In the genomic region with DNA sequence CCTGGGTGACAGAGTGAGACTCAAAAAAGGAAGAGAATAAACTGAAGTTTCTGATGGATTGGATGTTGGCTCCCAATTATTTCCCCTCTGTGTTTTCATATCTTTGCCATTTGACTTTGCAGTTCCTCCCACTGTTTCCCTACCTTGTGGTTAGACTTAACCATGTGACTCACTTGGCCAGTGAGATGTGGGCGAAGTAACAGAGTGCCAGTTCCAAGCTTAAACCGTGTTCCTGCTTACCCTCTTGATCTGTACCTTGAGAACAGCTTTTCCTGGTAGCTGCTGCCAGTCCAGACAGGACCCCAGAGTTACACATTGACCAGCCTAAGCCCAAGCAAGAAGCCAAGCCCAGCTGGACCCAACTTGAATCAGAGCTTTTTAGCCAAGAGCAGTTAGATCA, we compare ENCODE assay signal across 25 cellular contexts.
"Had no signal": no experiment of that assay in that cellular context is flagged by ENCODE, and none has a peak within 500 bp of the region (broad histone marks: within the 10 kb centered on the region; RNA-seq: fewer than 3 reads in every experiment).

No MANE protein-coding gene starts in this region.

- H3K36me3 Mint-ChIP-seq: natural killer cell treated with Interleukin-12 subunit alpha and Interleukin-12 subunit beta and Interleukin-15 and Interleukin-18, amount 100 ng/mL, for 72 hours; type B pancreatic cell; WTC11 had no signal

- H3K27me3 ChIP-seq: cardiac muscle cell, dorsolateral prefrontal cortex, esophagus muscularis mucosa, suprapubic skin had no signal

- H3K27me3 Mint-ChIP-seq: activated CD4-positive, alpha-beta T cell treated with anti-CD3 and anti-CD28 coated beads, Interleukin-2, amount 10 ng/mL, durations not matched to agents 24 days and 14 days; natural killer cell treated with Interleukin-12 subunit alpha and Interleukin-12 subunit beta and Interleukin-15 and Interleukin-18, amount 100 ng/mL, for 72 hours; progenitor cell of endocrine pancreas had no signal

- H3K27ac ChIP-seq: cardiac muscle cell, dorsolateral prefrontal cortex, esophagus muscularis mucosa, skin epidermis, suprapubic skin had no signal

- H3K9me3 ChIP-seq: esophagus muscularis mucosa, suprapubic skin had no signal

- H3K4me3 Mint-ChIP-seq: activated CD4-positive, alpha-beta T cell treated with anti-CD3 and anti-CD28 coated beads, Interleukin-2, amount 10 ng/mL, durations not matched to agents 24 days and 14 days; activated T-helper 1 cell treated with anti-CD3 and anti-CD28 coated beads, Interleukin-12 subunit alpha, Interleukin-12 subunit beta, Interleukin-2, Interleukin-4 antibody, amounts not matched to agents 30 ng/mL and 10 ng/mL and 1 ng/mL, durations not matched to agents 14 hours and 24 hours and 36 hours; natural killer cell treated with Interleukin-12 subunit alpha and Interleukin-12 subunit beta and Interleukin-15 and Interleukin-18, amount 100 ng/mL, for 72 hours; type B pancreatic cell; WTC11 had no signal

- H3K36me3 ChIP-seq: cardiac muscle cell, esophagus muscularis mucosa, suprapubic skin had no signal

- H3K4me1 Mint-ChIP-seq: WTC11 had no signal

- ATAC-seq: left ventricle myocardium superior; natural killer cell treated with Interleukin-12 subunit alpha and Interleukin-12 subunit beta and Interleukin-15 and Interleukin-18, amount 100 ng/mL, for 72 hours; right cardiac atrium; WTC11 had no signal

- H3K4me3 ChIP-seq: cardiac muscle cell, dorsolateral prefrontal cortex, esophagus muscularis mucosa, skin epidermis, suprapubic skin had no signal

- H3K27ac Mint-ChIP-seq: activated CD4-positive, alpha-beta T cell treated with anti-CD3 and anti-CD28 coated beads, Interleukin-2, amount 10 ng/mL, durations not matched to agents 24 days and 14 days; activated T-helper 1 cell treated with anti-CD3 and anti-CD28 coated beads, Interleukin-12 subunit alpha, Interleukin-12 subunit beta, Interleukin-2, Interleukin-4 antibody, amounts not matched to agents 30 ng/mL and 10 ng/mL and 1 ng/mL, durations not matched to agents 14 hours and 24 hours and 36 hours; progenitor cell of endocrine pancreas; type B pancreatic cell; WTC11 had no signal

- DNase-seq: activated CD4-positive, alpha-beta T cell treated with anti-CD3 and anti-CD28 coated beads, Interleukin-2, amount 10 ng/mL, durations not matched to agents 24 days and 14 days; activated CD8-positive, alpha-beta memory T cell treated with anti-CD3 and anti-CD28 coated beads for 24 hours; activated naive CD4-positive, alpha-beta T cell treated with Interleukin-2 at 50 U/mL for 16 hours; dorsolateral prefrontal cortex; foreskin fibroblast; glutamatergic neuron; hypothalamus; left ventricle myocardium superior; mesenchymal stem cell; nucleus accumbens; right cardiac atrium; stimulated activated CD4-positive, alpha-beta T cell treated with anti-CD3 and anti-CD28 coated beads, Interleukin-15, amount 100 ng/mL, for 24 hours; stimulated activated CD4-positive, alpha-beta T cell treated with anti-CD3 and anti-CD28 coated beads, Interleukin-4, amount 100 ng/mL, for 1 hour; stimulated activated naive CD4-positive, alpha-beta T cell; T-helper 1 cell; T1000 had no signal
